22 cellular contexts compared by ENCODE assay signal in genomic region chr11:103803062-103803461, GRCh38.
A peak's percentile ranks its signal among the peaks of the same experiment; 100 is the strongest.
DNase-seq lines count a peak whose midpoint lies in the region; ATAC-seq and TF ChIP-seq lines count a peak whose summit lies in the region.
"Had no signal": no experiment of that assay in that cellular context is flagged by ENCODE, and none has a peak within 500 bp of the region (broad histone marks: within the 10 kb centered on the region; RNA-seq: fewer than 3 reads in every experiment).

No MANE protein-coding gene starts in this region.

- H2BK120ac ChIP-seq in mesenchymal stem cell (ENCODE audit: low read depth, low read length) = no peak overlapping the region

- no peaks in the 10 kb centered on the region for H3K9me3 Mint-ChIP-seq in neural progenitor cell
- H3K9me3 Mint-ChIP-seq: CD8-positive, alpha-beta T cell had no signal

- no peak for TF ChIP-seq CTCF in cardiac fibroblast (IDR thresholded peaks at IDR 0.05; ENCODE audit: low read depth, low read length)
- TF ChIP-seq CTCF in thyroid gland (IDR thresholded peaks at IDR 0.05) = no peak
- TF ChIP-seq CTCF in neural progenitor cell (IDR thresholded peaks at IDR 0.05) = no peak

- H3K4me3 ChIP-seq in cardiac fibroblast (replicated peaks in 1 of 2; ENCODE audit: low read depth in 2 of 2, low read length in 2 of 2) (peak overlapping the region in 1 of 2 donors; percentile 12), mesenchymal stem cell (ENCODE audit: insufficient read depth in 1 of 2, low read depth in 1 of 2, low read length in 2 of 2) (no peak overlapping the region), thyroid gland (replicated peaks in 1 of 3) (no peak overlapping the region), neural progenitor cell (no peak overlapping the region)
- H3K4me3 ChIP-seq: left ventricle myocardium inferior, right lobe of liver, transverse colon had no signal

- H3K18ac ChIP-seq in mesenchymal stem cell (ENCODE audit: low read depth in 1 of 2, low read length in 2 of 2) = no peak overlapping the region

- no peak overlapping the region for H3K4me2 ChIP-seq in mesenchymal stem cell (ENCODE audit: low read length, poor library complexity, severe bottlenecking)
- H3K4me2 ChIP-seq in neural progenitor cell = no peak overlapping the region

- no peaks in the 10 kb centered on the region for H4K20me1 ChIP-seq in neural progenitor cell (ENCODE audit: low read depth)

- H3K27ac ChIP-seq in mesenchymal stem cell (ENCODE audit: low read length, poor library complexity, severe bottlenecking) = no peak overlapping the region
- no peak overlapping the region for H3K27ac ChIP-seq in thyroid gland
- no peak overlapping the region for H3K27ac ChIP-seq in neural progenitor cell
- H3K27ac ChIP-seq: left ventricle myocardium inferior, right lobe of liver, transverse colon had no signal

- peak; percentile 25 for DNase-seq in AG20443 (ENCODE audit: low spot score)
- peak; percentile 72 to 86 for DNase-seq in cardiac fibroblast (ENCODE audit: low read depth in 2 of 2)
- peak; percentile 37 for DNase-seq in mesenchymal stem cell
- no peak for DNase-seq in nucleus accumbens (lab: John Stamatoyannopoulos, UW)
- no peak for DNase-seq in activated naive CD4-positive, alpha-beta T cell treated with anti-CD3 and anti-CD28 coated beads, Interleukin-2, amount 50 U/mL, for 16 hours
- DNase-seq in thyroid gland = no peak
- no peak for DNase-seq in neural progenitor cell (ENCODE audit: low spot score)
- DNase-seq: activated effector memory CD4-positive, alpha-beta T cell treated with Interleukin-2 at 50 U/mL for 16 hours; amygdala; CD8-positive, alpha-beta T cell; effector memory CD4-positive, alpha-beta T cell; EL; left ventricle myocardium inferior; NCI-H1417 treated with DMSO at 0.1 percent for 48 hours; NCI-H2171 treated with DMSO at 0.1 percent for 48 hours; NCI-H748 treated with DMSO at 0.1 percent for 48 hours; PC-3; right lobe of liver; stimulated activated naive CD4-positive, alpha-beta T cell; T1000; transverse colon had no signal

- intact Hi-C loops in thyroid gland (cut with DNase I) = no loop called here

- H3K27me3 ChIP-seq in mesenchymal stem cell (ENCODE audit: control insufficient read depth in 1 of 2, insufficient read depth in 1 of 2, low read length in 2 of 2) (no peaks in the 10 kb centered on the region), thyroid gland (no peaks in the 10 kb centered on the region), neural progenitor cell (no peaks in the 10 kb centered on the region)
- H3K27me3 ChIP-seq: right lobe of liver, transverse colon had no signal

- H4K8ac ChIP-seq in mesenchymal stem cell (ENCODE audit: low read length) = no peak overlapping the region

- no peak overlapping the region for H3K9ac ChIP-seq in mesenchymal stem cell (ENCODE audit: low read length)
- no peak overlapping the region for H3K9ac ChIP-seq in neural progenitor cell

- H3K79me2 ChIP-seq in neural progenitor cell (ENCODE audit: low read depth) = no peaks in the 10 kb centered on the region

- H3K4ac ChIP-seq in mesenchymal stem cell (ENCODE audit: low read depth in 1 of 2, low read length in 2 of 2) = no peak overlapping the region

- no peak overlapping the region for H2BK15ac ChIP-seq in mesenchymal stem cell (ENCODE audit: low read depth, poor library complexity, severe bottlenecking)

- H3K4me3 Mint-ChIP-seq in neural progenitor cell = no peak overlapping the region
- H3K4me3 Mint-ChIP-seq: CD8-positive, alpha-beta T cell had no signal

- no peak overlapping the region for H4K91ac ChIP-seq in mesenchymal stem cell (ENCODE audit: low read length)

- peak overlapping the region in 1 of 2 experiments; percentile 29 for H2BK12ac ChIP-seq in mesenchymal stem cell (ENCODE audit: low read length in 2 of 2)

- H3K79me1 ChIP-seq in mesenchymal stem cell (replicated peaks; ENCODE audit: low read length, poor library complexity, severe bottlenecking) = no peaks in the 10 kb centered on the region

- no peak overlapping the region for H2AK5ac ChIP-seq in mesenchymal stem cell (ENCODE audit: low read length, severe bottlenecking)

- H2AFZ ChIP-seq in mesenchymal stem cell (ENCODE audit: low read depth, low read length) (no peak overlapping the region), neural progenitor cell (replicated peaks) (no peak overlapping the region)

- H3K14ac ChIP-seq in mesenchymal stem cell (ENCODE audit: low read length in 2 of 2) = no peak overlapping the region

- no peaks in the 10 kb centered on the region for H3F3A ChIP-seq in neural progenitor cell (ENCODE audit: low read depth)

- no peaks in the 10 kb centered on the region for H3K9me3 ChIP-seq in mesenchymal stem cell (ENCODE audit: control insufficient read depth, low read length)
- no peaks in the 10 kb centered on the region for H3K9me3 ChIP-seq in thyroid gland
- no peaks in the 10 kb centered on the region for H3K9me3 ChIP-seq in neural progenitor cell (ENCODE audit: low read depth)
- H3K9me3 ChIP-seq: left ventricle myocardium inferior, right lobe of liver, transverse colon had no signal

- WGBS in mesenchymal stem cell = 93% methylated on average over 2 of the region's 3 CpGs
- 73 to 74% methylated on average over 3 of the region's 3 CpGs for WGBS in thyroid gland, 2 donors

- H3K4me1 Mint-ChIP-seq in neural progenitor cell = peaks cover 13% of the 10 kb centered on the region

- H3K27me3 Mint-ChIP-seq in neural progenitor cell (ENCODE audit: insufficient read depth, low read depth) = no peaks in the 10 kb centered on the region

- H3K4me1 ChIP-seq in mesenchymal stem cell (ENCODE audit: control insufficient read depth, insufficient read depth, low read depth, low read length) = no peaks in the 10 kb centered on the region
- no peaks in the 10 kb centered on the region for H3K4me1 ChIP-seq in thyroid gland
- no peaks in the 10 kb centered on the region for H3K4me1 ChIP-seq in neural progenitor cell
- H3K4me1 ChIP-seq: right lobe of liver had no signal

- H3K36me3 ChIP-seq in mesenchymal stem cell (ENCODE audit: control insufficient read depth in 1 of 2, insufficient read depth in 2 of 2, low read depth in 1 of 2, low read length in 2 of 2) (no peaks in the 10 kb centered on the region), thyroid gland (no peaks in the 10 kb centered on the region), neural progenitor cell (no peaks in the 10 kb centered on the region)
- H3K36me3 ChIP-seq: left ventricle myocardium inferior, right lobe of liver, transverse colon had no signal

- no peak for TF ChIP-seq POLR2A in thyroid gland (IDR thresholded peaks at IDR 0.05)

- H3K23ac ChIP-seq in mesenchymal stem cell (ENCODE audit: low read length in 2 of 2) = peak overlapping the region in 1 of 2 experiments; percentile 42

- no peaks in the 10 kb centered on the region for H3K36me3 Mint-ChIP-seq in neural progenitor cell
- H3K36me3 Mint-ChIP-seq: CD8-positive, alpha-beta T cell had no signal

- H2BK5ac ChIP-seq in mesenchymal stem cell (ENCODE audit: low read depth, low read length, poor library complexity, severe bottlenecking) = no peak overlapping the region

- H3K27ac Mint-ChIP-seq in neural progenitor cell = no peak overlapping the region
- H3K27ac Mint-ChIP-seq: CD8-positive, alpha-beta T cell had no signal

- ATAC-seq in HG03354 (IDR thresholded peaks at IDR 0.05; ENCODE audit: poor library complexity, severe bottlenecking, unreplicated experiment) = peak; percentile 35
- ATAC-seq: CD8-positive, alpha-beta T cell; PC-3; right lobe of liver had no signal

Comparison
In these comparisons a context has a peak if more than half of its experiments do, and no peak if none do; other contexts are left out.
1. DNase-seq: peak in AG20443 (single experiment), cardiac fibroblast (2 of 2) and mesenchymal stem cell (single experiment); none in nucleus accumbens (0 of 56), activated naive CD4-positive, alpha-beta T cell treated with anti-CD3 and anti-CD28 coated beads, Interleukin-2, amount 50 U/mL, for 16 hours (single experiment), thyroid gland (0 of 2) and neural progenitor cell (single experiment).